Comparison of ENCODE assay signal across 1 cellular context in genomic region chr5:160441352-160441781, GRCh38.
TF ChIP-seq lines count a peak whose summit lies in the region.

No MANE protein-coding gene starts in this region.

TF ChIP-seq in SK-N-SH, 30 proteins besides CTCF, POLR2A, EP300 and RAD21 (continued from another document):
- TF ChIP-seq RFX5 (IDR thresholded peaks at IDR 0.05; ENCODE audit: low read length) (no peak), USF1 (IDR thresholded peaks at IDR 0.05; ENCODE audit: borderline replicate concordance, low read depth) (no peak), ELF1 (IDR thresholded peaks at IDR 0.05) (no peak)
- TF ChIP-seq, protein P1, sequence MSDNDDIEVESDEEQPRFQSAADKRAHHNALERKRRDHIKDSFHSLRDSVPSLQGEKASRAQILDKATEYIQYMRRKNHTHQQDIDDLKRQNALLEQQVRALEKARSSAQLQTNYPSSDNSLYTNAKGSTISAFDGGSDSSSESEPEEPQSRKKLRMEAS (IDR thresholded peaks at IDR 0.05; ENCODE audit: low read depth), result no peak
- TF ChIP-seq, protein P2, sequence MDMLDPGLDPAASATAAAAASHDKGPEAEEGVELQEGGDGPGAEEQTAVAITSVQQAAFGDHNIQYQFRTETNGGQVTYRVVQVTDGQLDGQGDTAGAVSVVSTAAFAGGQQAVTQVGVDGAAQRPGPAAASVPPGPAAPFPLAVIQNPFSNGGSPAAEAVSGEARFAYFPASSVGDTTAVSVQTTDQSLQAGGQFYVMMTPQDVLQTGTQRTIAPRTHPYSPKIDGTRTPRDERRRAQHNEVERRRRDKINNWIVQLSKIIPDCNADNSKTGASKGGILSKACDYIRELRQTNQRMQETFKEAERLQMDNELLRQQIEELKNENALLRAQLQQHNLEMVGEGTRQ (IDR thresholded peaks at IDR 0.05; ENCODE audit: borderline replicate concordance, low read depth, low read length), result no peak
